1 cellular context compared by ENCODE assay signal in the genomic region with DNA sequence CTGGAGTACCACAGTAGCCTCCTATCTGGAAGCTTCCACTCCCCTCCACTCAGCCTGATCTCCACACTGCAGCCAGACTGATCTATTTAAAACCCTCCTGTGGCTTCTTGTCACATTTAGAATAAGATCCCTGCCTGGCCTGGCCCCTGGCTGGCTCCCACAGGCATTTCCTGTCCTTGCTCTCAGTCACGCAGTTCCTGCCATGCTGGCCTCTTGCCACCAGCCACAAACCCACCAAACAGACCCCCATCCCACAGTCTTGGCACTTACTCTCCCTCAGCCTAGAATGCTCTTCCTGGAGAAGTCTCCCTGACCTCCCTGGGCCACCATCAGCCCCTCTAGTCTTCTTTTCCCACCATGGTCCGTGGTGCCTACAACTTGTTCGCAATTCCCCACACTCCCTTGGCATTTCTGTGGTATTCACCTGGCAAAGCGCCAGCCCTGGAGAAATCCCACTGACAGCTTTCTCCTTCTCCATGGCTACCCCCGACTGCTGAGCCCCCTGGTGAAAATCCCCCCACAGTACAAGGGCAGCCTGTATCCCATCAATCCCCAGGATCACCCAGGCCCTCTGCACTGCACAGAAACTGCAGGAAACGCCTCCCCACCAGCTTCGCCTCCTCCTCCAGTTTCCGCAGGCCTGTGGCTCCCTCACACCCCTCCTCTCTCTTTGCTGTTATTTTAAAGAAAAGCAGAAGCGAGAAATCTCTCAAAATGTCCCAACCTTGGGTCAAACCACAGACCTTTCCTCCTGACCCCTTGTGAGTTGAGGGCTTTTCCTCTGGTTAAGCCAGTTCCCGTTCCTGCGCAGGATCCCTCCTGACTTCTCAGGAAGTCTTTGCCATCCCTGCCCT.
TF ChIP-seq lines count a peak whose summit lies in the region.

No MANE protein-coding gene starts in this region.

TF ChIP-seq in SK-N-SH, 30 proteins besides CTCF, POLR2A, EP300 and RAD21 (continued from another document):
- TF ChIP-seq, protein P1, sequence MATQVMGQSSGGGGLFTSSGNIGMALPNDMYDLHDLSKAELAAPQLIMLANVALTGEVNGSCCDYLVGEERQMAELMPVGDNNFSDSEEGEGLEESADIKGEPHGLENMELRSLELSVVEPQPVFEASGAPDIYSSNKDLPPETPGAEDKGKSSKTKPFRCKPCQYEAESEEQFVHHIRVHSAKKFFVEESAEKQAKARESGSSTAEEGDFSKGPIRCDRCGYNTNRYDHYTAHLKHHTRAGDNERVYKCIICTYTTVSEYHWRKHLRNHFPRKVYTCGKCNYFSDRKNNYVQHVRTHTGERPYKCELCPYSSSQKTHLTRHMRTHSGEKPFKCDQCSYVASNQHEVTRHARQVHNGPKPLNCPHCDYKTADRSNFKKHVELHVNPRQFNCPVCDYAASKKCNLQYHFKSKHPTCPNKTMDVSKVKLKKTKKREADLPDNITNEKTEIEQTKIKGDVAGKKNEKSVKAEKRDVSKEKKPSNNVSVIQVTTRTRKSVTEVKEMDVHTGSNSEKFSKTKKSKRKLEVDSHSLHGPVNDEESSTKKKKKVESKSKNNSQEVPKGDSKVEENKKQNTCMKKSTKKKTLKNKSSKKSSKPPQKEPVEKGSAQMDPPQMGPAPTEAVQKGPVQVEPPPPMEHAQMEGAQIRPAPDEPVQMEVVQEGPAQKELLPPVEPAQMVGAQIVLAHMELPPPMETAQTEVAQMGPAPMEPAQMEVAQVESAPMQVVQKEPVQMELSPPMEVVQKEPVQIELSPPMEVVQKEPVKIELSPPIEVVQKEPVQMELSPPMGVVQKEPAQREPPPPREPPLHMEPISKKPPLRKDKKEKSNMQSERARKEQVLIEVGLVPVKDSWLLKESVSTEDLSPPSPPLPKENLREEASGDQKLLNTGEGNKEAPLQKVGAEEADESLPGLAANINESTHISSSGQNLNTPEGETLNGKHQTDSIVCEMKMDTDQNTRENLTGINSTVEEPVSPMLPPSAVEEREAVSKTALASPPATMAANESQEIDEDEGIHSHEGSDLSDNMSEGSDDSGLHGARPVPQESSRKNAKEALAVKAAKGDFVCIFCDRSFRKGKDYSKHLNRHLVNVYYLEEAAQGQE (IDR thresholded peaks at IDR 0.05; ENCODE audit: low read depth, low read length) = no peak
TF ChIP-seq in SK-N-SH: peak in this region for 5.
